Comparison of ENCODE assay signal across 22 cellular contexts in genomic region chr1:119958223-119958622, GRCh38.
DNase-seq lines count a peak whose midpoint lies in the region; ATAC-seq and TF ChIP-seq lines count a peak whose summit lies in the region.
"Had no signal": no experiment of that assay in that cellular context is flagged by ENCODE, and none has a peak within 500 bp of the region (broad histone marks: within the 10 kb centered on the region; RNA-seq: fewer than 3 reads in every experiment).

No MANE protein-coding gene starts in this region.

- TF ChIP-seq POLR2A in right lobe of liver (IDR thresholded peaks at IDR 0.05): no peak

- H2AFZ ChIP-seq in Karpas-422 (ENCODE audit: low read length): no peak overlapping the region

- H3K9ac ChIP-seq in Karpas-422 (ENCODE audit: low read length): no peak overlapping the region
- H3K9ac ChIP-seq in subcutaneous abdominal adipose tissue (ENCODE audit: low read length in 5 of 5): no peak overlapping the region
- H3K9ac ChIP-seq: SK-N-SH had no signal

- H3K36me3 ChIP-seq in Karpas-422 (ENCODE audit: insufficient read depth, low read length) (no peaks in the 10 kb centered on the region), right lobe of liver (peaks cover 0 to 15% (median 8%) of the 10 kb centered on the region in 4 donors), subcutaneous abdominal adipose tissue (ENCODE audit: control insufficient read depth in 5 of 5, insufficient read depth in 5 of 5, low read length in 5 of 5) (peaks cover 32 to 50% (median 43%) of the 10 kb centered on the region in 5 donors)

- no peaks in the 10 kb centered on the region for H3K79me2 ChIP-seq in Karpas-422 (ENCODE audit: low read length)

- H3K36me3 Mint-ChIP-seq in central memory CD8-positive, alpha-beta T cell (ENCODE audit: insufficient read depth): peaks cover 11% of the 10 kb centered on the region

- no peak overlapping the region for H3K27ac ChIP-seq in Karpas-422 (ENCODE audit: low read length)
- H3K27ac ChIP-seq in right lobe of liver: peak overlapping the region in 2 of 3 donors; percentile 69 to 93
- H3K27ac ChIP-seq in subcutaneous abdominal adipose tissue (ENCODE audit: low read depth, low read length): peak overlapping the region; percentile 55
- H3K27ac ChIP-seq: Peyer's patch had no signal

- DNase-seq in Karpas-422 (peak; percentile 19), right lobe of liver (no peak), Kasumi-1 (lab: John Stamatoyannopoulos, UW) (no peak)
- DNase-seq in central memory CD8-positive, alpha-beta T cell (ENCODE audit: low spot score in 2 of 2): no peak
- DNase-seq in NK-92 treated with Interleukin-12 subunit alpha and Interleukin-12 subunit beta, amount 100 ng/mL, for 24 hours (lab: John Stamatoyannopoulos, UW): no peak
- DNase-seq: Calu3; CD4-positive, alpha-beta T cell; DMS79; H7; KG1; MG63; NCI-H1092 treated with DMSO at 0.1 percent for 48 hours; NCI-H1694; NCI-H2107; NCI-H2227 treated with DMSO at 0.1 percent for 48 hours; NCI-H524 treated with DMSO at 0.1 percent for 48 hours; Peyer's patch; SHP77; SK-N-SH had no signal

- no peak for TF ChIP-seq CTCF in right lobe of liver (IDR thresholded peaks at IDR 0.05)

- H3K9me2 ChIP-seq in Karpas-422 (replicated peaks; ENCODE audit: insufficient read depth, low read length): no peaks in the 10 kb centered on the region
- H3K9me2 ChIP-seq: SK-N-SH had no signal

- intact Hi-C loops in right lobe of liver (cut with DNase I): no loop called here

- H3K4me3 ChIP-seq in Karpas-422 (ENCODE audit: low read length) (no peak overlapping the region), right lobe of liver (no peak overlapping the region), subcutaneous abdominal adipose tissue (ENCODE audit: low read depth in 1 of 5, low read length in 5 of 5) (no peak overlapping the region)
- H3K4me3 ChIP-seq: MG63, Peyer's patch had no signal

- no peaks in the 10 kb centered on the region for H4K20me1 ChIP-seq in Karpas-422 (ENCODE audit: insufficient read depth, low read depth, low read length)

- H3K27me3 ChIP-seq in Karpas-422 (ENCODE audit: low read length) (no peaks in the 10 kb centered on the region), right lobe of liver (no peaks in the 10 kb centered on the region), subcutaneous abdominal adipose tissue (ENCODE audit: control insufficient read depth in 5 of 5, insufficient read depth in 4 of 5, low read length in 5 of 5) (no peaks in the 10 kb centered on the region)
- H3K27me3 ChIP-seq: MG63, Peyer's patch had no signal

- WGBS in right lobe of liver (ENCODE audit: insufficient coverage, low coverage, low lambda C conversion rate, missing lambda C conversion rate): 14% methylated on average over 1 of the region's 1 CpG

- no peak overlapping the region for H3K4me2 ChIP-seq in Karpas-422 (ENCODE audit: low read depth, low read length, poor library complexity, severe bottlenecking)
- H3K4me2 ChIP-seq: SK-N-SH had no signal

- H3K27me3 Mint-ChIP-seq in central memory CD8-positive, alpha-beta T cell: no peaks in the 10 kb centered on the region
- H3K27me3 Mint-ChIP-seq: B cell; CD4-positive, alpha-beta T cell had no signal

- H3K9me3 ChIP-seq in Karpas-422 (ENCODE audit: low read length) (no peaks in the 10 kb centered on the region), right lobe of liver (no peaks in the 10 kb centered on the region), subcutaneous abdominal adipose tissue (ENCODE audit: control insufficient read depth in 5 of 5, low read length in 5 of 5) (no peaks in the 10 kb centered on the region)
- H3K9me3 ChIP-seq: MG63, Peyer's patch, SK-N-SH had no signal

- H3K4me3 Mint-ChIP-seq in central memory CD8-positive, alpha-beta T cell: no peak overlapping the region
- H3K4me3 Mint-ChIP-seq: B cell; CD4-positive, alpha-beta T cell had no signal

- no peaks in the 10 kb centered on the region for H3K4me1 ChIP-seq in Karpas-422 (ENCODE audit: low read length)
- H3K4me1 ChIP-seq in right lobe of liver: peaks cover 0 to 59% (median 21%) of the 10 kb centered on the region in 4 donors
- H3K4me1 ChIP-seq in subcutaneous abdominal adipose tissue (ENCODE audit: control insufficient read depth in 5 of 5, insufficient read depth in 5 of 5, low read length in 5 of 5): peaks cover 0 to 32% (median 10%) of the 10 kb centered on the region in 5 donors
- H3K4me1 ChIP-seq: Peyer's patch had no signal

- ATAC-seq in central memory CD8-positive, alpha-beta T cell (replicated peaks; ENCODE audit: extremely low read depth, poor library complexity, severe bottlenecking): no peak
- ATAC-seq in right lobe of liver: peak; percentile 74 to 87 (median 82)
- no peak for ATAC-seq in GM21360 (IDR thresholded peaks at IDR 0.05; ENCODE audit: unreplicated experiment)

- peak overlapping the region; percentile 5 for H3K27ac Mint-ChIP-seq in central memory CD8-positive, alpha-beta T cell (ENCODE audit: low read depth)
- H3K27ac Mint-ChIP-seq: B cell; CD4-positive, alpha-beta T cell had no signal

- H3K9me3 Mint-ChIP-seq in central memory CD8-positive, alpha-beta T cell: no peaks in the 10 kb centered on the region
- H3K9me3 Mint-ChIP-seq: CD4-positive, alpha-beta T cell had no signal

- no peaks in the 10 kb centered on the region for H3K4me1 Mint-ChIP-seq in central memory CD8-positive, alpha-beta T cell
- H3K4me1 Mint-ChIP-seq: B cell had no signal

Comparison
In these comparisons a context has a peak if more than half of its experiments do, and no peak if none do; other contexts are left out.
1. ATAC-seq: peak in right lobe of liver (4 of 4); none in central memory CD8-positive, alpha-beta T cell (single experiment) and GM21360 (single experiment).